In the genomic region with DNA sequence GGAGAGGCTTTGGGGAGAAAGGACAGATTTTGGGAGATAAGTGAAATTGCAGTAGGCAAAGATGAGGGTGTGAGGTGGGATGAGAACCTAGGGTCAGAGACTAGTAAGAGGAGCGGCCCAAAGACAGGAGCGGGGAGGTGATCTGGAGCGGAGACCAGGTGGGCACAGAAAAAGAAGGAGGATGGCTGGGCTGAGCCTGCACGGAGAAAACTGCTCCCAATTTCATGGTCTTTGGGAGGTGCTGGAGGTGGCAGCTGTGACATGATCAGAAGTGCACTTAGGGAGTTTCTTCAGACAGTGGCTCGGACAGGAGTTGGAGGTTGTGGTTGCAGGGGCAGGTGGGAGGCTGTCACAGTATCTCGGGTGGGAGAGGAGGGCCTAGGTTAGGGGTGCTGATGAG, we compare ENCODE assay signal across 25 cellular contexts.
"Had no signal": no experiment of that assay in that cellular context is flagged by ENCODE, and none has a peak within 500 bp of the region (broad histone marks: within the 10 kb centered on the region; RNA-seq: fewer than 3 reads in every experiment).

No MANE protein-coding gene starts in this region.

- H3K4me3 ChIP-seq: coronary artery, dorsolateral prefrontal cortex, esophagus squamous epithelium, gastrocnemius medialis, heart right ventricle, left lung, lower lobe of right lung had no signal

- H3K4me1 Mint-ChIP-seq: endodermal cell had no signal

- FAIRE-seq: colon, endometrium, islet of Langerhans, keratinocyte had no signal

- H3K27ac ChIP-seq: coronary artery, dorsolateral prefrontal cortex, epithelial cell of prostate, esophagus squamous epithelium, gastrocnemius medialis, heart right ventricle, left lung, lower lobe of right lung had no signal

- DNase-seq: dermis blood vessel endothelial cell; dorsolateral prefrontal cortex; effector CD8-positive, alpha-beta T cell; effector memory CD8-positive, alpha-beta T cell; endodermal cell; erythroblast; esophagus squamous epithelium; foreskin fibroblast; foreskin melanocyte; gastrocnemius medialis; glutamatergic neuron; heart right ventricle; hippocampal formation; left cardiac atrium; left lung; left ventricle myocardium superior; lower lobe of right lung; mesenchymal stem cell; midbrain had no signal

- H3K4me3 Mint-ChIP-seq: effector memory CD8-positive, alpha-beta T cell; endodermal cell had no signal

- H3K9me3 Mint-ChIP-seq: effector memory CD8-positive, alpha-beta T cell; endodermal cell had no signal

- H3K4me1 ChIP-seq: esophagus squamous epithelium, gastrocnemius medialis, heart right ventricle, left lung, lower lobe of right lung had no signal

- H3K36me3 ChIP-seq: esophagus squamous epithelium, gastrocnemius medialis, heart right ventricle, left lung, lower lobe of right lung had no signal

- H3K9me3 ChIP-seq: esophagus squamous epithelium, gastrocnemius medialis, heart right ventricle, left lung, lower lobe of right lung had no signal

- H3K27me3 ChIP-seq: esophagus squamous epithelium, gastrocnemius medialis, left lung had no signal

- H3K27ac Mint-ChIP-seq: effector memory CD8-positive, alpha-beta T cell; endodermal cell had no signal
